16 cellular contexts compared by ENCODE assay signal in genomic region chr22:20796731-20797130, GRCh38. TPM values are rescaled to one million over a fixed set of nuclear protein-coding genes. Genes with fewer than 3 reads are reported as not detected.
DNase-seq lines count a peak whose midpoint lies in the region; ATAC-seq and TF ChIP-seq lines count a peak whose summit lies in the region.
"Had no signal": no experiment of that assay in that cellular context is flagged by ENCODE, and none has a peak within 500 bp of the region (broad histone marks: within the 10 kb centered on the region; RNA-seq: fewer than 3 reads in every experiment).

No MANE protein-coding gene starts in this region.

- no peak for ATAC-seq in GM23338
- ATAC-seq in stimulated activated effector memory CD8-positive, alpha-beta T cell treated with anti-CD3 and anti-CD28 coated beads, Interleukin-12 subunit alpha, Interleukin-12 subunit beta, amount 100 ng/mL, for 72 hours: no peak

- H4K8ac ChIP-seq in trophoblast cell (ENCODE audit: low read depth, low read length): no peak overlapping the region

- H3K36me3 Mint-ChIP-seq in GM23338 (ENCODE audit: low read depth): peaks cover 5% of the 10 kb centered on the region
- peaks cover 41% of the 10 kb centered on the region for H3K36me3 Mint-ChIP-seq in endothelial cell (ENCODE audit: low read depth, unreplicated experiment)
- peaks cover 83% of the 10 kb centered on the region for H3K36me3 Mint-ChIP-seq in stimulated activated effector memory CD8-positive, alpha-beta T cell treated with anti-CD3 and anti-CD28 coated beads, Interleukin-12 subunit alpha, Interleukin-12 subunit beta, amount 100 ng/mL, for 72 hours

- no peak overlapping the region for H2AK5ac ChIP-seq in trophoblast cell (ENCODE audit: low read length)

- H3K4me1 ChIP-seq in GM23338 (ENCODE audit: insufficient read depth): no peaks in the 10 kb centered on the region
- peaks cover 4 to 8% of the 10 kb centered on the region in 2 experiments for H3K4me1 ChIP-seq in trophoblast cell (ENCODE audit: control insufficient read depth in 1 of 2, insufficient read depth in 2 of 2, low read length in 2 of 2)
- H3K4me1 ChIP-seq: Caco-2 had no signal

- H2BK5ac ChIP-seq in trophoblast cell (ENCODE audit: low read depth, low read length, poor library complexity): no peak overlapping the region

- H2BK12ac ChIP-seq in trophoblast cell (ENCODE audit: low read length): no peak overlapping the region

- WGBS in trophoblast cell (ENCODE audit: extremely low coverage, insufficient coverage, insufficient read length): no CpG with 5 or more reads among the region's 8 CpGs

- H3K36me3 ChIP-seq in GM23338 (ENCODE audit: insufficient read depth) (peaks cover 3% of the 10 kb centered on the region), trophoblast cell (ENCODE audit: control insufficient read depth in 1 of 2, insufficient read depth in 2 of 2, low read length in 2 of 2) (peaks cover 35 to 42% of the 10 kb centered on the region in 2 experiments)

- no peaks in the 10 kb centered on the region for H3F3A ChIP-seq in GM23338 (replicated peaks; ENCODE audit: low read depth)

- H2BK120ac ChIP-seq in trophoblast cell (ENCODE audit: insufficient read depth, low read length, poor library complexity): no peak overlapping the region

- no peak overlapping the region for H4K91ac ChIP-seq in trophoblast cell (ENCODE audit: low read depth, low read length)

- H3K9ac ChIP-seq in trophoblast cell (ENCODE audit: low read length): no peak overlapping the region
- H3K9ac ChIP-seq: GM23248 had no signal

- no peak overlapping the region for H3K23ac ChIP-seq in trophoblast cell (ENCODE audit: low read length)

- no peak overlapping the region for H3K4me2 ChIP-seq in GM23338
- no peak overlapping the region for H3K4me2 ChIP-seq in trophoblast cell (ENCODE audit: low read length)

- no peaks in the 10 kb centered on the region for H3K27me3 ChIP-seq in GM23338 (ENCODE audit: insufficient read depth)
- no peaks in the 10 kb centered on the region for H3K27me3 ChIP-seq in trophoblast cell (ENCODE audit: insufficient read depth, low read length)

- H4K20me1 ChIP-seq in GM23338 (replicated peaks; ENCODE audit: insufficient read depth): 0 out of 2 replicates have a peak, but pooled peaks cover 9% of the 10 kb centered on the region

- no peak for TF ChIP-seq CTCF in GM23338 (conservative IDR thresholded peaks at IDR 0.05; ENCODE audit: low read depth in 2 of 2)
- no peak for TF ChIP-seq CTCF in endothelial cell (IDR thresholded peaks at IDR 0.05; ENCODE audit: unreplicated experiment)

- no peaks in the 10 kb centered on the region for H3K9me2 ChIP-seq in GM23338 (ENCODE audit: insufficient read depth)

- H3K18ac ChIP-seq in trophoblast cell (ENCODE audit: low read length): no peak overlapping the region

- H3K4me3 ChIP-seq in GM23338: no peak overlapping the region
- no peak overlapping the region for H3K4me3 ChIP-seq in trophoblast cell (ENCODE audit: low read depth, low read length)
- H3K4me3 ChIP-seq: GM23248 had no signal

- no peak overlapping the region for H3K27ac ChIP-seq in GM23338 (ENCODE audit: low read depth)
- peak overlapping the region; percentile 64 for H3K27ac ChIP-seq in angular gyrus (ENCODE audit: low read depth, low read length)
- H3K27ac ChIP-seq in trophoblast cell (ENCODE audit: low read depth, low read length): no peak overlapping the region
- H3K27ac ChIP-seq: C4-2B, GM23248 had no signal

- H3K27me3 Mint-ChIP-seq in GM23338 (ENCODE audit: insufficient read depth, low read depth, poor library complexity) (no peaks in the 10 kb centered on the region), endothelial cell (ENCODE audit: unreplicated experiment) (peaks cover 9% of the 10 kb centered on the region)
- H3K27me3 Mint-ChIP-seq: CD4-positive, alpha-beta T cell had no signal

- H3K4ac ChIP-seq in trophoblast cell (ENCODE audit: low read depth, low read length): no peak overlapping the region

- DNase-seq in GM23338 (ENCODE audit: low spot score) (no peak), endothelial cell (ENCODE audit: low spot score) (no peak), trophoblast cell (no peak), NOMO-1 (lab: John Stamatoyannopoulos, UW; ENCODE audit: unreplicated experiment in 2 of 2) (no peak), hypothalamus (lab: John Stamatoyannopoulos, UW) (no peak)
- DNase-seq in stimulated activated effector memory CD8-positive, alpha-beta T cell treated with anti-CD3 and anti-CD28 coated beads, Interleukin-12 subunit alpha, Interleukin-12 subunit beta, amount 100 ng/mL, for 72 hours (ENCODE audit: low spot score in 2 of 2): no peak
- DNase-seq: ACHN; AML-193; Caco-2; CD4-positive, alpha-beta T cell; GM23248; HCEC 1CT; IMR-90 had no signal

- H2AFZ ChIP-seq in GM23338 (no peak overlapping the region), trophoblast cell (ENCODE audit: insufficient read depth, low read length, poor library complexity) (no peak overlapping the region)
- H2AFZ ChIP-seq: GM23248 had no signal

- H3K4me1 Mint-ChIP-seq in GM23338: no peaks in the 10 kb centered on the region
- peaks cover 32% of the 10 kb centered on the region for H3K4me1 Mint-ChIP-seq in endothelial cell (ENCODE audit: unreplicated experiment)
- no peaks in the 10 kb centered on the region for H3K4me1 Mint-ChIP-seq in stimulated activated effector memory CD8-positive, alpha-beta T cell treated with anti-CD3 and anti-CD28 coated beads, Interleukin-12 subunit alpha, Interleukin-12 subunit beta, amount 100 ng/mL, for 72 hours

- no peaks in the 10 kb centered on the region for H3K9me3 ChIP-seq in trophoblast cell (ENCODE audit: insufficient read depth, low read depth, low read length)
- H3K9me3 ChIP-seq: Caco-2 had no signal

- H3K79me2 ChIP-seq in GM23338 (replicated peaks; ENCODE audit: insufficient read depth): no peaks in the 10 kb centered on the region
- H3K79me2 ChIP-seq in trophoblast cell (ENCODE audit: control insufficient read depth, insufficient read depth, low read length, poor library complexity): no peaks in the 10 kb centered on the region

- H3K4me3 Mint-ChIP-seq in GM23338: no peak overlapping the region
- peak overlapping the region; percentile 72 for H3K4me3 Mint-ChIP-seq in endothelial cell (ENCODE audit: unreplicated experiment)
- no peak overlapping the region for H3K4me3 Mint-ChIP-seq in stimulated activated effector memory CD8-positive, alpha-beta T cell treated with anti-CD3 and anti-CD28 coated beads, Interleukin-12 subunit alpha, Interleukin-12 subunit beta, amount 100 ng/mL, for 72 hours
- H3K4me3 Mint-ChIP-seq: CD4-positive, alpha-beta T cell had no signal

- H3K14ac ChIP-seq in trophoblast cell (ENCODE audit: low read length): no peak overlapping the region

- H3K9me3 Mint-ChIP-seq in GM23338: no peaks in the 10 kb centered on the region
- no peaks in the 10 kb centered on the region for H3K9me3 Mint-ChIP-seq in endothelial cell (ENCODE audit: unreplicated experiment)
- no peaks in the 10 kb centered on the region for H3K9me3 Mint-ChIP-seq in stimulated activated effector memory CD8-positive, alpha-beta T cell treated with anti-CD3 and anti-CD28 coated beads, Interleukin-12 subunit alpha, Interleukin-12 subunit beta, amount 100 ng/mL, for 72 hours
- H3K9me3 Mint-ChIP-seq: CD4-positive, alpha-beta T cell had no signal

- H4K12ac ChIP-seq in trophoblast cell (ENCODE audit: low read depth, low read length): no peak overlapping the region

- H3K79me1 ChIP-seq in trophoblast cell (ENCODE audit: low read length): peaks cover 6% of the 10 kb centered on the region

- H3K27ac Mint-ChIP-seq in GM23338 (0 out of 2 replicates have a peak overlapping the region, but pooled peaks have one; percentile 5), endothelial cell (ENCODE audit: unreplicated experiment) (no peak overlapping the region)
- peak overlapping the region; percentile 23 for H3K27ac Mint-ChIP-seq in stimulated activated effector memory CD8-positive, alpha-beta T cell treated with anti-CD3 and anti-CD28 coated beads, Interleukin-12 subunit alpha, Interleukin-12 subunit beta, amount 100 ng/mL, for 72 hours
- H3K27ac Mint-ChIP-seq: CD4-positive, alpha-beta T cell had no signal

TF ChIP-seq in GM23338, 12 proteins besides CTCF, POLR2A, EP300 and RAD21 (continues in another document):
- TF ChIP-seq REST (IDR thresholded peaks at IDR 0.05; ENCODE audit: unreplicated experiment) (no peak), POLR2AphosphoS5 (IDR thresholded peaks at IDR 0.05; ENCODE audit: low read depth) (no peak)
- TF ChIP-seq, protein P1, sequence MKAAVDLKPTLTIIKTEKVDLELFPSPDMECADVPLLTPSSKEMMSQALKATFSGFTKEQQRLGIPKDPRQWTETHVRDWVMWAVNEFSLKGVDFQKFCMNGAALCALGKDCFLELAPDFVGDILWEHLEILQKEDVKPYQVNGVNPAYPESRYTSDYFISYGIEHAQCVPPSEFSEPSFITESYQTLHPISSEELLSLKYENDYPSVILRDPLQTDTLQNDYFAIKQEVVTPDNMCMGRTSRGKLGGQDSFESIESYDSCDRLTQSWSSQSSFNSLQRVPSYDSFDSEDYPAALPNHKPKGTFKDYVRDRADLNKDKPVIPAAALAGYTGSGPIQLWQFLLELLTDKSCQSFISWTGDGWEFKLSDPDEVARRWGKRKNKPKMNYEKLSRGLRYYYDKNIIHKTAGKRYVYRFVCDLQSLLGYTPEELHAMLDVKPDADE (IDR thresholded peaks at IDR 0.05): no peak

RNA-seq across cellular contexts. Expression of gene SERPIND1, which starts 22.8 kb away (rescaled TPM):
- total RNA-seq in GM23338 (2014; rRNA removed; shearing (Covaris generic)): not detected in 2 replicates
- not detected in 2 replicates for polyA plus RNA-seq in GM23338 (2016; fragmentation: Nextera tagmentation; extraction: Ambion mirVana)
- 0.18 TPM for total RNA-seq in endothelial cell (ENCODE audit: unreplicated experiment)
- not detected in 2 replicates for polyA plus RNA-seq in trophoblast cell (2013)
- total RNA-seq: CD4-positive, alpha-beta T cell; GM23248; IMR-90 had no signal
- polyA plus RNA-seq: BJ had no signal
